ENCODE assay signal across 17 cellular contexts in genomic region chr5:153711755-153712154, GRCh38.
A peak's percentile ranks its signal among the peaks of the same experiment; 100 is the strongest.
DNase-seq lines count a peak whose midpoint lies in the region; ATAC-seq, FAIRE-seq and TF ChIP-seq lines count a peak whose summit lies in the region.
"Had no signal": no experiment of that assay in that cellular context is flagged by ENCODE, and none has a peak within 500 bp of the region (broad histone marks: within the 10 kb centered on the region; RNA-seq: fewer than 3 reads in every experiment).

No MANE protein-coding gene starts in this region.

- ATAC-seq in heart left ventricle (no peak), right cardiac atrium (no peak), HG03520 (IDR thresholded peaks at IDR 0.05; ENCODE audit: unreplicated experiment) (no peak), GM19395 (IDR thresholded peaks at IDR 0.05; ENCODE audit: unreplicated experiment) (no peak)

- TF ChIP-seq CTCF in heart left ventricle (IDR thresholded peaks at IDR 0.05) (peak in 9 of 12 donors; percentile 10 to 51 (median 29)), OCI-LY7 (conservative IDR thresholded peaks at IDR 0.05; ENCODE audit: low read length) (peak; percentile 74), endothelial cell of umbilical vein (IDR thresholded peaks at IDR 0.05; ENCODE audit: extremely low read depth in 1 of 2, insufficient read depth in 1 of 2, low read depth in 1 of 2, low read length in 2 of 2) (peak in 1 of 2 donors; percentile 15), smooth muscle cell (IDR thresholded peaks at IDR 0.05; ENCODE audit: borderline replicate concordance, insufficient read depth, poor library complexity, severe bottlenecking) (peak; percentile 24)

- no peak overlapping the region for H3K4me3 Mint-ChIP-seq in immature natural killer cell
- H3K4me3 Mint-ChIP-seq: activated naive CD8-positive, alpha-beta T cell treated with anti-CD3 and anti-CD28 coated beads for 36 hours had no signal

- H3K79me2 ChIP-seq in OCI-LY7 (ENCODE audit: insufficient read depth, low read depth, low read length): no peaks in the 10 kb centered on the region
- no peaks in the 10 kb centered on the region for H3K79me2 ChIP-seq in endothelial cell of umbilical vein (ENCODE audit: control insufficient read depth, insufficient read depth, low read length)
- no peaks in the 10 kb centered on the region for H3K79me2 ChIP-seq in smooth muscle cell (ENCODE audit: low read depth)

- no peak overlapping the region for H3K27ac Mint-ChIP-seq in immature natural killer cell
- H3K27ac Mint-ChIP-seq: activated naive CD8-positive, alpha-beta T cell treated with anti-CD3 and anti-CD28 coated beads for 36 hours had no signal

- no peaks in the 10 kb centered on the region for H3K9me1 ChIP-seq in endothelial cell of umbilical vein (replicated peaks; ENCODE audit: control insufficient read depth, extremely low read depth, insufficient read depth, low read length)

- DNase-seq in heart left ventricle (no peak), right cardiac atrium (no peak), OCI-LY7 (ENCODE audit: low spot score) (peak; percentile 43), endothelial cell of umbilical vein (ENCODE audit: low read depth, low spot score) (peak; percentile 7), smooth muscle cell (lab: John Stamatoyannopoulos, UW; ENCODE audit: unreplicated experiment) (no peak), immature natural killer cell (no peak)
- DNase-seq: activated CD4-positive, alpha-beta T cell treated with anti-CD3 and anti-CD28 coated beads, Interleukin-2, amount 50 U/mL, for 1 hour; activated naive CD8-positive, alpha-beta T cell treated with anti-CD3 and anti-CD28 coated beads for 36 hours; activated T-cell treated with anti-CD3 and anti-CD28 coated beads, Interleukin-2, amount 50 U/mL, for 1 hour; cerebellar nuclear complex; COR-L47; NCI-H1436; stimulated activated naive CD4-positive, alpha-beta T cell treated with Interleukin-2 at 50 U/mL for 16 hours; upper lobe of left lung had no signal

- TF ChIP-seq POLR2A in heart left ventricle (IDR thresholded peaks at IDR 0.05) (no peak), endothelial cell of umbilical vein (IDR thresholded peaks at IDR 0.05; ENCODE audit: low read depth, low read length) (no peak)

- H3K27ac ChIP-seq in heart left ventricle (no peak overlapping the region), right cardiac atrium (ENCODE audit: low read length) (no peak overlapping the region), OCI-LY7 (ENCODE audit: low read depth, low read length, poor library complexity, severe bottlenecking) (no peak overlapping the region), endothelial cell of umbilical vein (ENCODE audit: insufficient read depth, low read depth, low read length) (no peak overlapping the region), smooth muscle cell (ENCODE audit: low read depth) (no peak overlapping the region)
- H3K27ac ChIP-seq: SJSA1, upper lobe of left lung had no signal

- no peaks in the 10 kb centered on the region for H3K27me3 ChIP-seq in heart left ventricle
- no peaks in the 10 kb centered on the region for H3K27me3 ChIP-seq in right cardiac atrium (ENCODE audit: control insufficient read depth, insufficient read depth)
- no peaks in the 10 kb centered on the region for H3K27me3 ChIP-seq in endothelial cell of umbilical vein (ENCODE audit: control insufficient read depth in 2 of 2, insufficient read depth in 2 of 2, low read length in 2 of 2)
- H3K27me3 ChIP-seq in smooth muscle cell (ENCODE audit: low read depth): no peaks in the 10 kb centered on the region
- H3K27me3 ChIP-seq: upper lobe of left lung had no signal

- H3K4me3 ChIP-seq in heart left ventricle (no peak overlapping the region), right cardiac atrium (ENCODE audit: low read length) (no peak overlapping the region), OCI-LY7 (ENCODE audit: low read depth, low read length, poor library complexity, severe bottlenecking) (no peak overlapping the region), endothelial cell of umbilical vein (replicated peaks in 1 of 3; ENCODE audit: insufficient read depth in 1 of 3, low read depth in 1 of 3, low read length in 3 of 3) (no peak overlapping the region), smooth muscle cell (no peak overlapping the region)
- H3K4me3 ChIP-seq: SJSA1, upper lobe of left lung had no signal

- POLR2A ChIA-PET in OCI-LY7 (lab: Charles Lee) (interaction anchor here (0.6 kb wide), 1 partner anchor 33 kb away, joined by 4 read pairs; no protein-coding TSS in a partner anchor), endothelial cell of umbilical vein (lab: Charles Lee) (no interaction called here)

- H3K9me3 Mint-ChIP-seq in immature natural killer cell: peaks cover 0 to 6% (median 0%) of the 10 kb centered on the region in 6 donors
- H3K9me3 Mint-ChIP-seq: activated naive CD8-positive, alpha-beta T cell treated with anti-CD3 and anti-CD28 coated beads for 36 hours had no signal

- no peaks in the 10 kb centered on the region for H3K9me3 ChIP-seq in heart left ventricle
- H3K9me3 ChIP-seq in right cardiac atrium (ENCODE audit: control insufficient read depth, low read length): no peaks in the 10 kb centered on the region
- no peaks in the 10 kb centered on the region for H3K9me3 ChIP-seq in OCI-LY7 (ENCODE audit: low read length)
- no peaks in the 10 kb centered on the region for H3K9me3 ChIP-seq in endothelial cell of umbilical vein (replicated peaks; ENCODE audit: control insufficient read depth, insufficient read depth, low read length)
- no peaks in the 10 kb centered on the region for H3K9me3 ChIP-seq in smooth muscle cell (replicated peaks; ENCODE audit: low read depth)
- H3K9me3 ChIP-seq: SJSA1, upper lobe of left lung had no signal

- BruUV-seq in OCI-LY7 (replicated peaks; lab: Mats Ljungman, UMichigan): no TSS peak
- BruUV-seq in endothelial cell of umbilical vein (replicated peaks; lab: Mats Ljungman, UMichigan): no TSS peak

- no peaks in the 10 kb centered on the region for H3F3A ChIP-seq in smooth muscle cell (ENCODE audit: low read depth)

- 93 to 94% (median 94%) methylated on average over 4 of the region's 4 CpGs for WGBS in heart left ventricle, 4 donors
- WGBS in right cardiac atrium: 91% methylated on average over 4 of the region's 4 CpGs
- 90% methylated on average over 4 of the region's 4 CpGs for WGBS in smooth muscle cell (ENCODE audit: low lambda C conversion rate)

- intact Hi-C loops in heart left ventricle (cut with DNase I) (loop anchor here in 8 of 10 donors (2.0 to 10.0 kb wide), 3 partner anchors 214 to 217 kb away; partner anchors contain the start of gene GRIA1 (in 1 of the 8)), right cardiac atrium (cut with DNase I) (loop anchor here in 3 of 4 donors (5.0 to 10.0 kb wide), 3 partner anchors 214 to 227 kb away; partner anchors contain the start of gene GRIA1 (in 1 of the 3)), OCI-LY7 (cut with micrococcal nuclease; ENCODE audit: unreplicated experiment) (loop anchor here (1.0 kb wide), 1 partner anchor 215 kb away; no protein-coding TSS in a partner anchor), endothelial cell of umbilical vein (cut with micrococcal nuclease) (loop anchor here (1.0 kb wide), 2 partner anchors 215 to 1151 kb away; no protein-coding TSS in a partner anchor)

- H2AFZ ChIP-seq in OCI-LY7 (ENCODE audit: low read length) (no peak overlapping the region), endothelial cell of umbilical vein (ENCODE audit: low read depth, low read length) (no peak overlapping the region), smooth muscle cell (ENCODE audit: low read depth) (no peak overlapping the region)

- H3K4me1 Mint-ChIP-seq in immature natural killer cell: no peaks in the 10 kb centered on the region
- H3K4me1 Mint-ChIP-seq: activated naive CD8-positive, alpha-beta T cell treated with anti-CD3 and anti-CD28 coated beads for 36 hours had no signal

- H3K4me2 ChIP-seq in OCI-LY7 (ENCODE audit: low read length) (no peak overlapping the region), endothelial cell of umbilical vein (ENCODE audit: insufficient read depth, low read length) (no peak overlapping the region), smooth muscle cell (no peak overlapping the region)

- H3K4me1 ChIP-seq in heart left ventricle (no peaks in the 10 kb centered on the region), right cardiac atrium (ENCODE audit: control insufficient read depth, insufficient read depth, low read length) (no peaks in the 10 kb centered on the region), OCI-LY7 (ENCODE audit: insufficient read depth, low read length, poor library complexity, severe bottlenecking) (peaks cover 7% of the 10 kb centered on the region), endothelial cell of umbilical vein (ENCODE audit: control insufficient read depth, extremely low read depth, insufficient read depth, low read length) (no peaks in the 10 kb centered on the region), smooth muscle cell (ENCODE audit: low read depth) (no peaks in the 10 kb centered on the region)
- H3K4me1 ChIP-seq: SJSA1, upper lobe of left lung had no signal

- FAIRE-seq in endothelial cell of umbilical vein (lab: Jason Lieb, UNC): no peak

- dilution Hi-C loops in endothelial cell of umbilical vein (cut with MboI; ENCODE audit: extremely low pct_ligation_motif_present, low sequenced_read_pairs): no loop called here

- CTCF ChIA-PET in OCI-LY7 (lab: Charles Lee; ENCODE audit: unreplicated experiment) (interaction anchor here (0.8 to 1.3 kb wide), 2 partner anchors 212 to 217 kb away, joined by 3 read pairs; no protein-coding TSS in a partner anchor), endothelial cell of umbilical vein (lab: Charles Lee) (interaction anchor here (0.7 to 6.8 kb wide), 17 partner anchors 66 to 1151 kb away, joined by 3 to 115 read pairs (median 3); partner anchors contain the start of gene GRIA1)

- H4K20me1 ChIP-seq in OCI-LY7 (ENCODE audit: insufficient read depth, low read length) (no peaks in the 10 kb centered on the region), endothelial cell of umbilical vein (replicated peaks; ENCODE audit: control insufficient read depth, extremely low read depth, insufficient read depth, low read length) (no peaks in the 10 kb centered on the region), smooth muscle cell (ENCODE audit: low read depth) (no peaks in the 10 kb centered on the region)

- peaks cover 0 to 4% (median 0%) of the 10 kb centered on the region in 3 donors for H3K36me3 Mint-ChIP-seq in immature natural killer cell
- H3K36me3 Mint-ChIP-seq: activated naive CD8-positive, alpha-beta T cell treated with anti-CD3 and anti-CD28 coated beads for 36 hours had no signal

- H3K36me3 ChIP-seq in heart left ventricle (no peaks in the 10 kb centered on the region), OCI-LY7 (ENCODE audit: insufficient read depth, low read length) (no peaks in the 10 kb centered on the region), endothelial cell of umbilical vein (ENCODE audit: control insufficient read depth in 2 of 2, extremely low read depth in 1 of 2, insufficient read depth in 2 of 2, low read length in 2 of 2) (no peaks in the 10 kb centered on the region), smooth muscle cell (ENCODE audit: low read depth) (no peaks in the 10 kb centered on the region)
- H3K36me3 ChIP-seq: SJSA1, upper lobe of left lung had no signal

- H3K27me3 Mint-ChIP-seq in immature natural killer cell (ENCODE audit: low read depth in 3 of 3): peaks cover 0 to 3% (median 0%) of the 10 kb centered on the region in 3 donors
- H3K27me3 Mint-ChIP-seq: activated naive CD8-positive, alpha-beta T cell treated with anti-CD3 and anti-CD28 coated beads for 36 hours had no signal

- H3K9me2 ChIP-seq in OCI-LY7 (ENCODE audit: insufficient read depth, low read length): no peaks in the 10 kb centered on the region

- H3K9ac ChIP-seq in endothelial cell of umbilical vein (replicated peaks; ENCODE audit: extremely low read depth, insufficient read depth, low read length): no peak overlapping the region
- H3K9ac ChIP-seq in smooth muscle cell (ENCODE audit: low read depth): no peak overlapping the region

Comparison
In these comparisons a context has a peak if more than half of its experiments do, and no peak if none do; other contexts are left out.
1. DNase-seq: peak in OCI-LY7 (single experiment) and endothelial cell of umbilical vein (single experiment); none in heart left ventricle (0 of 5), right cardiac atrium (0 of 3), smooth muscle cell (single experiment) and immature natural killer cell (0 of 3).